Comparison of ENCODE assay signal across 20 cellular contexts in genomic region chr3:7508821-7509220, GRCh38.
"Had no signal": no experiment of that assay in that cellular context is flagged by ENCODE, and none has a peak within 500 bp of the region (broad histone marks: within the 10 kb centered on the region; RNA-seq: fewer than 3 reads in every experiment).

No MANE protein-coding gene starts in this region.

- H3K36me3 Mint-ChIP-seq: activated naive CD4-positive, alpha-beta T cell treated with anti-CD3 and anti-CD28 coated beads, Interleukin-2, amount 50 U/mL, for 24 hours had no signal

- H3K4me1 Mint-ChIP-seq: activated naive CD4-positive, alpha-beta T cell treated with anti-CD3 and anti-CD28 coated beads, Interleukin-2, amount 50 U/mL, for 24 hours; nephron progenitor cell had no signal

- H3K9me3 ChIP-seq: upper lobe of right lung had no signal

- H3K4me3 Mint-ChIP-seq: activated naive CD4-positive, alpha-beta T cell treated with anti-CD3 and anti-CD28 coated beads, Interleukin-2, amount 50 U/mL, for 24 hours; nephron progenitor cell had no signal

- ATAC-seq: esophagus mucosa, left lung, upper lobe of right lung had no signal

- H3K27ac ChIP-seq: left lung, upper lobe of right lung, WERI-Rb-1 had no signal

- H3K27me3 ChIP-seq: left lung, upper lobe of right lung had no signal

- H3K36me3 ChIP-seq: left lung, upper lobe of right lung, WERI-Rb-1 had no signal

- H3K9me3 Mint-ChIP-seq: activated naive CD4-positive, alpha-beta T cell treated with anti-CD3 and anti-CD28 coated beads, Interleukin-2, amount 50 U/mL, for 24 hours; nephron progenitor cell had no signal

- H3K4me3 ChIP-seq: left lung, upper lobe of right lung had no signal

- H3K27ac Mint-ChIP-seq: activated naive CD4-positive, alpha-beta T cell treated with anti-CD3 and anti-CD28 coated beads, Interleukin-2, amount 50 U/mL, for 24 hours; nephron progenitor cell had no signal

- DNase-seq: activated CD4-positive, alpha-beta T cell treated with anti-CD3 and anti-CD28 coated beads for 1 hour; activated CD8-positive, alpha-beta memory T cell treated with anti-CD3 and anti-CD28 coated beads for 24 hours; activated CD8-positive, alpha-beta memory T cell treated with anti-CD3 and anti-CD28 coated beads, Interleukin-2, amount 50 U/mL, for 48 hours; activated effector memory CD4-positive, alpha-beta T cell treated with anti-CD3 and anti-CD28 coated beads, Interleukin-2, amount 50 U/mL, for 16 hours; activated T-cell treated with anti-CD3 and anti-CD28 coated beads, Interleukin-2, amount 50 U/mL, for 48 hours; cerebellar nuclear complex; effector CD4-positive, alpha-beta T cell; hippocampal formation; kidney; left lung; nephron progenitor cell; occipital lobe; stimulated activated CD4-positive, alpha-beta T cell treated with anti-CD3 and anti-CD28 coated beads, Interleukin-12 subunit alpha, Interleukin-12 subunit beta, amount 100 ng/mL, for 4 hours; stimulated activated CD4-positive, alpha-beta T cell treated with anti-CD3 and anti-CD28 coated beads, Interleukin-1b, Interleukin-23, amount 100 ng/mL, for 48 hours; stimulated activated CD8-positive, alpha-beta memory T cell treated with anti-CD3 and anti-CD28 coated beads, Interleukin-4, amount 100 ng/mL, for 48 hours; stimulated activated naive CD4-positive, alpha-beta T cell; upper lobe of right lung; WERI-Rb-1 had no signal

- H3K4me1 ChIP-seq: left lung had no signal
